In genomic region chr3:112018712-112019111, GRCh38 we compare ENCODE assay signal across 21 cellular contexts. TPM values are rescaled to one million over a fixed set of nuclear protein-coding genes. Genes with fewer than 3 reads are reported as not detected.
DNase-seq lines count a peak whose midpoint lies in the region; ATAC-seq and TF ChIP-seq lines count a peak whose summit lies in the region.
"Had no signal": no experiment of that assay in that cellular context is flagged by ENCODE, and none has a peak within 500 bp of the region (broad histone marks: within the 10 kb centered on the region; RNA-seq: fewer than 3 reads in every experiment).

No MANE protein-coding gene starts in this region.

- H3K4me3 ChIP-seq in liver (ENCODE audit: low read depth in 1 of 3, low read length in 3 of 3) (no peak overlapping the region), subcutaneous abdominal adipose tissue (ENCODE audit: low read depth in 1 of 5, low read length in 5 of 5) (no peak overlapping the region)
- H3K4me3 ChIP-seq: GM12878, GM23338 had no signal

- TF ChIP-seq CTCF in liver (IDR thresholded peaks at IDR 0.05; ENCODE audit: low read depth, low read length, missing input control) = no peak

- ATAC-seq in HG03521 (IDR thresholded peaks at IDR 0.05; ENCODE audit: unreplicated experiment) (no peak), GM19035 (IDR thresholded peaks at IDR 0.05; ENCODE audit: unreplicated experiment) (no peak), HG03025 (IDR thresholded peaks at IDR 0.05; ENCODE audit: low FRiP score, unreplicated experiment) (no peak)
- ATAC-seq: GM12878, GM23338, HCT116 had no signal

- H3K27me3 ChIP-seq in liver (ENCODE audit: control insufficient read depth in 4 of 4, insufficient read depth in 4 of 4, low read length in 3 of 4) (no peaks in the 10 kb centered on the region), subcutaneous abdominal adipose tissue (ENCODE audit: control insufficient read depth in 5 of 5, insufficient read depth in 4 of 5, low read length in 5 of 5) (no peaks in the 10 kb centered on the region)

- DNase-seq in fibroblast of gingiva (ENCODE audit: low read depth) = peak; percentile 31
- DNase-seq: C1 segment of cervical spinal cord; Caco-2; CD4-positive, alpha-beta memory T cell; DMS153; DMS79; EL; GDM1; H9 had no signal

- no peaks in the 10 kb centered on the region for H3K9me3 ChIP-seq in liver (ENCODE audit: control insufficient read depth in 4 of 4, low read length in 3 of 4)
- peaks cover 0 to 5% (median 0%) of the 10 kb centered on the region in 5 donors for H3K9me3 ChIP-seq in subcutaneous abdominal adipose tissue (ENCODE audit: control insufficient read depth in 5 of 5, low read length in 5 of 5)
- H3K9me3 ChIP-seq: Caco-2 had no signal

- TF ChIP-seq RAD21 in liver (IDR thresholded peaks at IDR 0.05) = no peak

- H3K36me3 ChIP-seq in liver (ENCODE audit: control insufficient read depth in 4 of 4, insufficient read depth in 3 of 4, low read depth in 1 of 4, low read length in 3 of 4) (no peaks in the 10 kb centered on the region), subcutaneous abdominal adipose tissue (ENCODE audit: control insufficient read depth in 5 of 5, insufficient read depth in 5 of 5, low read length in 5 of 5) (no peaks in the 10 kb centered on the region)

- WGBS in liver = 51% methylated on average over 4 of the region's 4 CpGs

- H3K4me1 ChIP-seq in liver (ENCODE audit: control insufficient read depth in 4 of 4, insufficient read depth in 4 of 4, low read length in 3 of 4) = no peaks in the 10 kb centered on the region
- peaks cover 2 to 35% (median 22%) of the 10 kb centered on the region in 5 donors for H3K4me1 ChIP-seq in subcutaneous abdominal adipose tissue (ENCODE audit: control insufficient read depth in 5 of 5, insufficient read depth in 5 of 5, low read length in 5 of 5)
- H3K4me1 ChIP-seq: Caco-2 had no signal

- H3K27ac ChIP-seq in liver (ENCODE audit: low read depth in 1 of 2, low read length in 2 of 2) (no peak overlapping the region), subcutaneous abdominal adipose tissue (ENCODE audit: low read depth, low read length) (peak overlapping the region; percentile 53)

- H3K9ac ChIP-seq in liver (ENCODE audit: low read depth in 1 of 2, low read length in 2 of 2) (no peak overlapping the region), subcutaneous abdominal adipose tissue (ENCODE audit: low read length in 5 of 5) (no peak overlapping the region)

TF ChIP-seq in liver, 16 proteins besides CTCF, POLR2A, EP300 and RAD21:
- TF ChIP-seq FOXA2 (IDR thresholded peaks at IDR 0.05) = no peak
- TF ChIP-seq ATF3 (IDR thresholded peaks at IDR 0.05) = no peak
- TF ChIP-seq HNF4A (conservative IDR thresholded peaks at IDR 0.05) = peak; percentile 55 to 76
- TF ChIP-seq RXRA (IDR thresholded peaks at IDR 0.05) = peak in 1 of 2 donors; percentile 25
- no peak for TF ChIP-seq ZBTB33 (IDR thresholded peaks at IDR 0.05)
- no peak for TF ChIP-seq HNF4G (IDR thresholded peaks at IDR 0.05)
- TF ChIP-seq JUND (IDR thresholded peaks at IDR 0.05) = no peak
- no peak for TF ChIP-seq NR2F2 (IDR thresholded peaks at IDR 0.05)
- TF ChIP-seq YY1 (IDR thresholded peaks at IDR 0.05) = no peak
- no peak for TF ChIP-seq TAF1 (conservative IDR thresholded peaks at IDR 0.05)
- TF ChIP-seq SP1 (IDR thresholded peaks at IDR 0.05) = no peak
- TF ChIP-seq FOXA1 (IDR thresholded peaks at IDR 0.05) = no peak
- TF ChIP-seq MAX (IDR thresholded peaks at IDR 0.05) = no peak
- TF ChIP-seq, protein P1, sequence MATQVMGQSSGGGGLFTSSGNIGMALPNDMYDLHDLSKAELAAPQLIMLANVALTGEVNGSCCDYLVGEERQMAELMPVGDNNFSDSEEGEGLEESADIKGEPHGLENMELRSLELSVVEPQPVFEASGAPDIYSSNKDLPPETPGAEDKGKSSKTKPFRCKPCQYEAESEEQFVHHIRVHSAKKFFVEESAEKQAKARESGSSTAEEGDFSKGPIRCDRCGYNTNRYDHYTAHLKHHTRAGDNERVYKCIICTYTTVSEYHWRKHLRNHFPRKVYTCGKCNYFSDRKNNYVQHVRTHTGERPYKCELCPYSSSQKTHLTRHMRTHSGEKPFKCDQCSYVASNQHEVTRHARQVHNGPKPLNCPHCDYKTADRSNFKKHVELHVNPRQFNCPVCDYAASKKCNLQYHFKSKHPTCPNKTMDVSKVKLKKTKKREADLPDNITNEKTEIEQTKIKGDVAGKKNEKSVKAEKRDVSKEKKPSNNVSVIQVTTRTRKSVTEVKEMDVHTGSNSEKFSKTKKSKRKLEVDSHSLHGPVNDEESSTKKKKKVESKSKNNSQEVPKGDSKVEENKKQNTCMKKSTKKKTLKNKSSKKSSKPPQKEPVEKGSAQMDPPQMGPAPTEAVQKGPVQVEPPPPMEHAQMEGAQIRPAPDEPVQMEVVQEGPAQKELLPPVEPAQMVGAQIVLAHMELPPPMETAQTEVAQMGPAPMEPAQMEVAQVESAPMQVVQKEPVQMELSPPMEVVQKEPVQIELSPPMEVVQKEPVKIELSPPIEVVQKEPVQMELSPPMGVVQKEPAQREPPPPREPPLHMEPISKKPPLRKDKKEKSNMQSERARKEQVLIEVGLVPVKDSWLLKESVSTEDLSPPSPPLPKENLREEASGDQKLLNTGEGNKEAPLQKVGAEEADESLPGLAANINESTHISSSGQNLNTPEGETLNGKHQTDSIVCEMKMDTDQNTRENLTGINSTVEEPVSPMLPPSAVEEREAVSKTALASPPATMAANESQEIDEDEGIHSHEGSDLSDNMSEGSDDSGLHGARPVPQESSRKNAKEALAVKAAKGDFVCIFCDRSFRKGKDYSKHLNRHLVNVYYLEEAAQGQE (IDR thresholded peaks at IDR 0.05) = no peak
- no peak for TF ChIP-seq GABPA (IDR thresholded peaks at IDR 0.05 in 1 of 2, conservative IDR thresholded peaks at IDR 0.05 in 1 of 2)
- no peak for TF ChIP-seq EGR1 (IDR thresholded peaks at IDR 0.05; ENCODE audit: low read depth in 2 of 2)

RNA-seq across cellular contexts. Expression of gene TMPRSS7, which starts 15.8 kb away (rescaled TPM):
- total RNA-seq in liver = not detected
- polyA plus RNA-seq in liver = not detected
- total RNA-seq: A673, GM12878, GM23338, H9 had no signal
- polyA plus RNA-seq: BJ, GM23338 had no signal

RNA-seq across cellular contexts. Expression of gene TAGLN3, which starts 20.0 kb away (rescaled TPM):
- not detected for total RNA-seq in liver
- polyA plus RNA-seq in liver = not detected
- total RNA-seq: A172; Caco-2; CD4-positive, alpha-beta memory T cell; H4 had no signal
- polyA plus RNA-seq: BJ; CD4-positive, alpha-beta memory T cell had no signal

RNA-seq across cellular contexts. Expression of gene ABHD10, which starts 39.9 kb away (rescaled TPM):
- 10 to 100 TPM; 18.7 to 22.1 TPM for total RNA-seq in liver
- 10 to 100 TPM; 15.1 to 19.1 TPM for polyA plus RNA-seq in liver
